ENCODE assay signal across 18 cellular contexts in the genomic region with DNA sequence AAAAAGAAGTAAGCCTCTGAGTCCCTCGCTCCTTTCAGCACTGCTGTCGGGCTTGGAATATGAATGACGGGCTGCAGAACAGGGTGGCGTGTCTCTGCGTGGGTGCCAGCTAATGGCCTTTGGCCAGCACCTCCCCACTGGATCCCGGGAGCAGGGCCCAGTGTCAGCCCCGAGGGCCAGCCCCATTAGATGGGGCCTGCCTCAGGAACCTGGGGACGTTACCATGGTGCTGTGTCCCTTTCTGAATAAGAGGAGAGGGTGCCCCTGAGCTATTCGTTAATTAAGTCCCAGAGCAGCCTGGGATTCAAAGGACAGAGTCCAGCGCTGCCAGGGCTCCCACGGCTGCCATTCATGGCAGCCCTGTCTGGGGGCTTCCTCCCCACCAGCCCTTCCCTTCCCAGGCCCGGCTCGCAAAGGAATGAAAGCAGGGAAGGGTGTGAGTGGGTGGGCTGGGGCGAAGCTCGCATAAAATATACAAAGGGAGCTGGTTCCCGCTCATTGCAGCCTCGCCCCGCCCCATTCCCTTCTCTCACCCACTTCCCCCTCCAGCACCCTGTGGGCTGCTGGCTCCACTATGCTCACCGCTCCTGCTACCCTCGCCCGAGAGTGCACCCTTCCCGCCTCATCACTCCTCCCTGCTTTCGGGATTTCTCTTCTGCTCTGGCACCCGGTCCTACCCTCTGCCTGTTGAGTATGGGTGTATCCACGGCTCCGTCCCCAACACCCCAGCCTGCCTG. TPM values are rescaled to one million over a fixed set of nuclear protein-coding genes. Genes with fewer than 3 reads are reported as not detected.
DNase-seq lines count a peak whose midpoint lies in the region; ATAC-seq and TF ChIP-seq lines count a peak whose summit lies in the region.
"Had no signal": no experiment of that assay in that cellular context is flagged by ENCODE, and none has a peak within 500 bp of the region (broad histone marks: within the 10 kb centered on the region; RNA-seq: fewer than 3 reads in every experiment).

No MANE protein-coding gene starts in this region.

- no peak overlapping the region for H3K4me3 Mint-ChIP-seq in endodermal cell
- H3K4me3 Mint-ChIP-seq: activated T-helper 17 cell treated with anti-CD3 and anti-CD28 coated beads, Interleukin-2, amount 50 U/mL, for 72 hours; naive thymus-derived CD8-positive, alpha-beta T cell; stimulated activated naive CD8-positive, alpha-beta T cell treated with anti-CD3 and anti-CD28 coated beads, Interleukin-15, amount 100 ng/mL, for 72 hours had no signal

- H3K27me3 Mint-ChIP-seq in endodermal cell (ENCODE audit: insufficient read depth) = no peaks in the 10 kb centered on the region
- H3K27me3 Mint-ChIP-seq: activated T-helper 17 cell treated with anti-CD3 and anti-CD28 coated beads, Interleukin-2, amount 50 U/mL, for 72 hours; naive thymus-derived CD8-positive, alpha-beta T cell had no signal

- no peak overlapping the region for H2BK5ac ChIP-seq in mesenchymal stem cell (ENCODE audit: low read depth, low read length, poor library complexity, severe bottlenecking)

- H3K27me3 ChIP-seq in endodermal cell (ENCODE audit: control insufficient read depth, insufficient read depth, low read length, poor library complexity, severe bottlenecking) = no peaks in the 10 kb centered on the region
- H3K27me3 ChIP-seq in mesenchymal stem cell (ENCODE audit: control insufficient read depth in 1 of 2, insufficient read depth in 1 of 2, low read length in 2 of 2) = peaks cover 0 to 13% of the 10 kb centered on the region in 2 experiments
- H3K27me3 ChIP-seq: sigmoid colon had no signal

- no peak overlapping the region for H4K8ac ChIP-seq in mesenchymal stem cell (ENCODE audit: low read length)

- WGBS in endodermal cell (ENCODE audit: insufficient coverage in 1 of 2, insufficient read length in 1 of 2), 2 experiments = 77 to 80% methylated on average over 13 to 26 of the region's 26 CpGs
- WGBS in mesenchymal stem cell = 77% methylated on average over 23 of the region's 26 CpGs

- no peak overlapping the region for H3K27ac Mint-ChIP-seq in endodermal cell
- H3K27ac Mint-ChIP-seq: activated T-helper 17 cell treated with anti-CD3 and anti-CD28 coated beads, Interleukin-2, amount 50 U/mL, for 72 hours; stimulated activated naive CD8-positive, alpha-beta T cell treated with anti-CD3 and anti-CD28 coated beads, Interleukin-15, amount 100 ng/mL, for 72 hours had no signal

- H3K18ac ChIP-seq in mesenchymal stem cell (ENCODE audit: low read depth in 1 of 2, low read length in 2 of 2) = no peak overlapping the region

- no peaks in the 10 kb centered on the region for H3K36me3 ChIP-seq in endodermal cell (ENCODE audit: control insufficient read depth, insufficient read depth, low read length)
- H3K36me3 ChIP-seq in mesenchymal stem cell (ENCODE audit: control insufficient read depth in 1 of 2, insufficient read depth in 2 of 2, low read depth in 1 of 2, low read length in 2 of 2) = peaks cover 0 to 10% of the 10 kb centered on the region in 2 experiments
- H3K36me3 ChIP-seq: sigmoid colon had no signal

- no peak overlapping the region for H2BK12ac ChIP-seq in mesenchymal stem cell (ENCODE audit: low read length in 2 of 2)

- H3K4me2 ChIP-seq in mesenchymal stem cell (ENCODE audit: low read length, poor library complexity, severe bottlenecking) = no peak overlapping the region
- H3K4me2 ChIP-seq: A549 had no signal

- TF ChIP-seq CTCF in endodermal cell (conservative IDR thresholded peaks at IDR 0.05) = no peak

- H3K14ac ChIP-seq in mesenchymal stem cell (ENCODE audit: low read length in 2 of 2) = no peak overlapping the region

- H3K9me3 ChIP-seq in endodermal cell (ENCODE audit: control insufficient read depth, low read length) (no peaks in the 10 kb centered on the region), mesenchymal stem cell (ENCODE audit: control insufficient read depth, low read length) (no peaks in the 10 kb centered on the region)
- H3K9me3 ChIP-seq: A549, sigmoid colon had no signal

- ATAC-seq in Right ventricle myocardium superior (ENCODE audit: poor library complexity) = peak; percentile 11
- ATAC-seq: A549; activated T-helper 17 cell treated with anti-CD3 and anti-CD28 coated beads, Interleukin-2, amount 50 U/mL, for 72 hours; naive thymus-derived CD8-positive, alpha-beta T cell; stimulated activated naive CD8-positive, alpha-beta T cell treated with anti-CD3 and anti-CD28 coated beads, Interleukin-15, amount 100 ng/mL, for 72 hours had no signal

- no peak overlapping the region for H3K23ac ChIP-seq in mesenchymal stem cell (ENCODE audit: low read length in 2 of 2)

- no peaks in the 10 kb centered on the region for H3K36me3 Mint-ChIP-seq in endodermal cell (ENCODE audit: low read depth)
- H3K36me3 Mint-ChIP-seq: naive thymus-derived CD8-positive, alpha-beta T cell had no signal

- intact Hi-C loops in Right ventricle myocardium superior (cut with DNase I) (no loop called here), cardiac septum (cut with DNase I) (no loop called here)

- H4K91ac ChIP-seq in mesenchymal stem cell (ENCODE audit: low read length) = no peak overlapping the region

- H3K9ac ChIP-seq in endodermal cell (ENCODE audit: extremely low read depth, low read length, poor library complexity, severe bottlenecking) = no peak overlapping the region
- no peak overlapping the region for H3K9ac ChIP-seq in mesenchymal stem cell (ENCODE audit: low read length)

- DNase-seq in Right ventricle myocardium superior (no peak), cardiac septum (ENCODE audit: low spot score) (no peak), endodermal cell (no peak), midbrain (lab: John Stamatoyannopoulos, UW) (peak; percentile 75), RPMI8226 (no peak), mesenchymal stem cell (no peak), NCI-H2081 (lab: John Stamatoyannopoulos, UW) (no peak)
- DNase-seq in stimulated activated CD4-positive, alpha-beta T cell treated with anti-CD3 and anti-CD28 coated beads, Interleukin-2, amount 100 ng/mL, for 48 hours = no peak
- DNase-seq: activated CD4-positive, alpha-beta T cell treated with anti-CD3 and anti-CD28 coated beads, Interleukin-2, amount 50 U/mL, for 48 hours; COR-L47; foreskin fibroblast; islet precursor cell; Kasumi-1; naive thymus-derived CD8-positive, alpha-beta T cell; sigmoid colon; stimulated activated naive CD8-positive, alpha-beta T cell treated with anti-CD3 and anti-CD28 coated beads, Interleukin-15, amount 100 ng/mL, for 72 hours had no signal

- H2BK120ac ChIP-seq in mesenchymal stem cell (ENCODE audit: low read depth, low read length) = no peak overlapping the region

- H2AFZ ChIP-seq in mesenchymal stem cell (ENCODE audit: low read depth, low read length) = no peak overlapping the region

- H3K4me1 Mint-ChIP-seq in endodermal cell = peaks cover 36% of the 10 kb centered on the region
- H3K4me1 Mint-ChIP-seq: activated T-helper 17 cell treated with anti-CD3 and anti-CD28 coated beads, Interleukin-2, amount 50 U/mL, for 72 hours; stimulated activated naive CD8-positive, alpha-beta T cell treated with anti-CD3 and anti-CD28 coated beads, Interleukin-15, amount 100 ng/mL, for 72 hours had no signal

- H2AK5ac ChIP-seq in mesenchymal stem cell (ENCODE audit: low read length, severe bottlenecking) = no peak overlapping the region

- no peak overlapping the region for H2BK15ac ChIP-seq in mesenchymal stem cell (ENCODE audit: low read depth, poor library complexity, severe bottlenecking)

- peaks cover 8% of the 10 kb centered on the region for H3K4me1 ChIP-seq in endodermal cell (ENCODE audit: control insufficient read depth, insufficient read depth, low read length)
- H3K4me1 ChIP-seq in mesenchymal stem cell (ENCODE audit: control insufficient read depth, insufficient read depth, low read depth, low read length) = peaks cover 30% of the 10 kb centered on the region
- H3K4me1 ChIP-seq: A549 had no signal

- H3K27ac ChIP-seq in endodermal cell (ENCODE audit: low read depth, low read length) (peak overlapping the region; percentile 95), mesenchymal stem cell (ENCODE audit: low read length, poor library complexity, severe bottlenecking) (no peak overlapping the region)
- H3K27ac ChIP-seq: A549, sigmoid colon had no signal

- H3K4me3 ChIP-seq in endodermal cell (ENCODE audit: low read length) (no peak overlapping the region), mesenchymal stem cell (ENCODE audit: insufficient read depth in 1 of 2, low read depth in 1 of 2, low read length in 2 of 2) (no peak overlapping the region)
- H3K4me3 ChIP-seq: A549 had no signal

- no peaks in the 10 kb centered on the region for H3K9me3 Mint-ChIP-seq in endodermal cell
- H3K9me3 Mint-ChIP-seq: activated T-helper 17 cell treated with anti-CD3 and anti-CD28 coated beads, Interleukin-2, amount 50 U/mL, for 72 hours; naive thymus-derived CD8-positive, alpha-beta T cell; stimulated activated naive CD8-positive, alpha-beta T cell treated with anti-CD3 and anti-CD28 coated beads, Interleukin-15, amount 100 ng/mL, for 72 hours had no signal

- H3K4ac ChIP-seq in mesenchymal stem cell (ENCODE audit: low read depth in 1 of 2, low read length in 2 of 2) = no peak overlapping the region

- H3K79me1 ChIP-seq in mesenchymal stem cell (replicated peaks; ENCODE audit: low read length, poor library complexity, severe bottlenecking) = no peaks in the 10 kb centered on the region

RNA-seq across cellular contexts. Expression of a gene that starts 14.6 kb away (rescaled TPM):
- total RNA-seq in Right ventricle myocardium superior (12.6 TPM), cardiac septum (17.1 TPM), endodermal cell (100 to 1,000 TPM; 145 to 152 TPM)
- 164 TPM for polyA plus RNA-seq in endodermal cell (2013, experiment 1 of 2)
- polyA plus RNA-seq in endodermal cell (2013, experiment 2 of 2) = 151 TPM
- polyA plus RNA-seq in mesenchymal stem cell (2013, experiment 1 of 2) = 198 TPM
- 194 TPM for polyA plus RNA-seq in mesenchymal stem cell (2013, experiment 2 of 2)

RNA-seq across cellular contexts. Expression of a gene that starts 58.4 kb away (rescaled TPM):
- total RNA-seq in Right ventricle myocardium superior (9.9 TPM), cardiac septum (13.3 TPM), endodermal cell (10 to 100 TPM; 15.4 to 20.8 TPM)
- polyA plus RNA-seq in endodermal cell (2013, experiment 1 of 2) = 15.7 TPM
- 13.5 TPM for polyA plus RNA-seq in endodermal cell (2013, experiment 2 of 2)
- polyA plus RNA-seq in mesenchymal stem cell (2013, experiment 1 of 2) = 10.2 TPM
- polyA plus RNA-seq in mesenchymal stem cell (2013, experiment 2 of 2) = 10.0 TPM
